Comparison of ENCODE assay signal across 24 cellular contexts in genomic region chr9:14722391-14723035, GRCh38. TPM values are rescaled to one million over a fixed set of nuclear protein-coding genes. Genes with fewer than 3 reads are reported as not detected.
DNase-seq lines count a peak whose midpoint lies in the region; ATAC-seq lines count a peak whose summit lies in the region.
"Had no signal": no experiment of that assay in that cellular context is flagged by ENCODE, and none has a peak within 500 bp of the region (broad histone marks: within the 10 kb centered on the region; RNA-seq: fewer than 3 reads in every experiment).

CER1 (minus strand) TSS chr9:14722733; CDS start chr9:14722672, 61 bp downstream.

- peaks cover 4% of the 10 kb centered on the region; the same call in 1 of the 2 replicates for H3K4me1 ChIP-seq in iPS DF 6.9 (ENCODE audit: control insufficient read depth, insufficient read depth, low read length)
- H3K4me1 ChIP-seq: foreskin keratinocyte, lower lobe of right lung, uterus had no signal

- H3K27me3 ChIP-seq in iPS DF 6.9 (ENCODE audit: control insufficient read depth, insufficient read depth, low read length), result peaks cover 13% of the 10 kb centered on the region
- H3K27me3 ChIP-seq: uterus had no signal

- ATAC-seq in HG02885 (IDR thresholded peaks at IDR 0.05; ENCODE audit: poor library complexity, unreplicated experiment), result no peak
- ATAC-seq: activated naive CD4-positive, alpha-beta T cell treated with anti-CD3 and anti-CD28 coated beads, Interleukin-2, amount 50 U/mL, for 72 hours; activated T-cell treated with anti-CD3 and anti-CD28 coated beads, Interleukin-2, amount 50 U/mL, for 72 hours; foreskin keratinocyte; lower lobe of right lung had no signal

- WGBS in iPS DF 6.9 (ENCODE audit: insufficient coverage, insufficient read length), result no CpG with 5 or more reads among the region's 7 CpGs

- H3K27ac ChIP-seq in iPS DF 6.9 (ENCODE audit: low read length), result no peak within 1 kb of the TSS
- H3K27ac ChIP-seq: foreskin keratinocyte, GM23248, lower lobe of right lung, uterus had no signal

- DNase-seq in ELF-1 (ENCODE audit: low read depth, low spot score), result peak; percentile 85
- peak; percentile 8 to 91 (median 64) for DNase-seq in NCI-H1417 (lab: John Stamatoyannopoulos, UW)
- DNase-seq in NCI-H774 (lab: John Stamatoyannopoulos, UW), result peak; percentile 75
- peak; percentile 50 for DNase-seq in iPS DF 6.9 (ENCODE audit: low read depth, low spot score)
- DNase-seq in activated gamma-delta T cell (lab: John Stamatoyannopoulos, UW), result no peak
- DNase-seq in occipital lobe (lab: John Stamatoyannopoulos, UW), result no peak
- no peak for DNase-seq in foreskin melanocyte
- DNase-seq: activated CD4-positive, CD25-positive, alpha-beta regulatory T cell; activated CD8-positive, alpha-beta memory T cell treated with anti-CD3 and anti-CD28 coated beads for 24 hours; activated T-cell treated with anti-CD3 and anti-CD28 coated beads, Interleukin-2, amount 50 U/mL, for 72 hours; CD8-positive, alpha-beta memory T cell; foreskin keratinocyte; GM23248; KG1; lower lobe of right lung; NCI-H1048; NCI-H524 treated with DMSO at 0.1 percent for 48 hours; posterior cingulate gyrus; stimulated activated CD4-positive, alpha-beta T cell treated with anti-CD3 and anti-CD28 coated beads, Interleukin-4, amount 100 ng/mL, for 24 hours; uterus had no signal

- no peaks in the 10 kb centered on the region for H3K9me3 ChIP-seq in iPS DF 6.9 (ENCODE audit: control insufficient read depth, insufficient read depth, low read length)
- H3K9me3 ChIP-seq: lower lobe of right lung, uterus had no signal

- no peaks in the 10 kb centered on the region for H3K36me3 ChIP-seq in iPS DF 6.9 (ENCODE audit: control insufficient read depth, insufficient read depth, low read length)
- H3K36me3 ChIP-seq: lower lobe of right lung, uterus had no signal

- H3K4me3 ChIP-seq in iPS DF 6.9 (ENCODE audit: low read length), result no peak within 1 kb of the TSS
- H3K4me3 ChIP-seq: GM23248, lower lobe of right lung, uterus had no signal

RNA-seq across cellular contexts. Expression of gene CER1, which starts in this region (rescaled TPM):
- total RNA-seq in occipital lobe, result not detected
- total RNA-seq: activated naive CD4-positive, alpha-beta T cell treated with anti-CD3 and anti-CD28 coated beads, Interleukin-2, amount 50 U/mL, for 72 hours; activated T-cell treated with anti-CD3 and anti-CD28 coated beads, Interleukin-2, amount 50 U/mL, for 72 hours; CD8-positive, alpha-beta memory T cell; endothelial cell of umbilical vein; foreskin keratinocyte; GM23248; lower lobe of right lung; skeletal muscle tissue had no signal

Comparison
In these comparisons a context has a peak if more than half of its experiments do, and no peak if none do; other contexts are left out.
1. DNase-seq: peak in ELF-1 (single experiment), NCI-H1417 (3 of 3), NCI-H774 (single experiment) and iPS DF 6.9 (single experiment); none in activated gamma-delta T cell (single experiment), occipital lobe (single experiment) and foreskin melanocyte (single experiment).